8 cellular contexts compared by ENCODE assay signal in the genomic region with DNA sequence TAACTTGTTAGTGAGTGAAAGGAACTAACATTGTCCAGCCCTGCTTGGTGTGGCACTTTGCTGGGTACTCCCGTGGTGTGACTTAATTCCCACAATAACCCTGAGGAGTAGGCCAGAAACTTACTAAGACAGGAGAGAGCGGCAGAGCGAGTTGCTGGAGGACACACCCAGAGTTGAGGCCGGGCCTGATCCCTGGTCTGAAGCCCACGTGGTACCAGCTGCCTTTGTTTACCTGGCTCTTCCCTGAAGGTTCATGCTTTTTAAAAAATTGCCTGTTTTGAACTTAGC. TPM values are rescaled to one million over a fixed set of nuclear protein-coding genes. Genes with fewer than 3 reads are reported as not detected.
A peak's percentile ranks its signal among the peaks of the same experiment; 100 is the strongest.
DNase-seq lines count a peak whose midpoint lies in the region; ATAC-seq and TF ChIP-seq lines count a peak whose summit lies in the region.

No MANE protein-coding gene starts in this region.

- H3K27ac ChIP-seq in AG04450 (ENCODE audit: low read depth, low read length) (no peak overlapping the region), SJSA1 (peak overlapping the region; percentile 49; the same call in 1 of the 2 replicates), epithelial cell of prostate (peak overlapping the region; percentile 71)

- ATAC-seq in GM21723 (IDR thresholded peaks at IDR 0.05; ENCODE audit: unreplicated experiment), result peak; percentile 10
- no peak for ATAC-seq in GM21526 (IDR thresholded peaks at IDR 0.05; ENCODE audit: low FRiP score, unreplicated experiment)
- ATAC-seq in GM19351 (IDR thresholded peaks at IDR 0.05; ENCODE audit: unreplicated experiment), result no peak
- no peak for ATAC-seq in GM21367 (IDR thresholded peaks at IDR 0.05; ENCODE audit: unreplicated experiment)

- H3K9me3 ChIP-seq in AG04450 (ENCODE audit: control insufficient read depth, insufficient read depth, low read length) (no peaks in the 10 kb centered on the region; the same call in 1 of the 2 replicates), SJSA1 (replicated peaks) (no peaks in the 10 kb centered on the region)

- H3K27me3 ChIP-seq in AG04450 (ENCODE audit: control insufficient read depth, insufficient read depth, low read length), result no peaks in the 10 kb centered on the region
- no peaks in the 10 kb centered on the region for H3K27me3 ChIP-seq in SJSA1 (replicated peaks)

- peaks cover 17% of the 10 kb centered on the region for H3K4me1 ChIP-seq in SJSA1 (replicated peaks)

- no peak for TF ChIP-seq CTCF in AG04450 (IDR thresholded peaks at IDR 0.05; ENCODE audit: low read depth, low read length)

- POLR2A ChIA-PET in AG04450 (lab: Yijun Ruan, JAX), result interaction anchor here (0.6 to 1.6 kb wide), 2 partner anchors 10 to 194 kb away, joined by 3 to 4 read pairs; no protein-coding TSS in a partner anchor

- peak overlapping the region; percentile 77 for H3K4me3 ChIP-seq in AG04450 (ENCODE audit: low read depth, low read length)
- peak overlapping the region; percentile 97 for H3K4me3 ChIP-seq in SJSA1

- DNase-seq in AG04450 (ENCODE audit: low read depth, low spot score), result no peak
- DNase-seq in SJSA1 (ENCODE audit: low read depth in 1 of 2, low spot score in 2 of 2), result peak in 1 of 2 experiments; percentile 25
- no peak for DNase-seq in epithelial cell of prostate (ENCODE audit: low read depth, low spot score)
- DNase-seq in myocyte (ENCODE audit: low read depth), result peak; percentile 56

- CTCF ChIA-PET in AG04450 (lab: Charles Lee), result interaction anchor here (0.8 to 5.0 kb wide), 3 partner anchors 11 to 244 kb away, joined by 3 to 36 read pairs (median 3); partner anchors contain the start of gene IFT27

- peaks cover 9% of the 10 kb centered on the region for H3K36me3 ChIP-seq in SJSA1

RNA-seq across cellular contexts. Expression of gene MPST, which starts 0.6 kb away (rescaled TPM):
- 33.3 and 42.8 TPM in 2 replicates for polyA plus RNA-seq in AG04450 (2011; rRNA removed)
- polyA minus RNA-seq in AG04450 (2011; rRNA and poly(A)+ RNA removed), result 14.5 and 16.8 TPM in 2 replicates
- total RNA-seq in SJSA1 (2014; rRNA removed; shearing (Covaris generic)), result 37.3 and 38.3 TPM in 2 replicates
- total RNA-seq in myocyte, result 71.5 and 109 TPM in 2 replicates
- polyA plus RNA-seq in myocyte (2012), result 32.2 TPM

RNA-seq across cellular contexts. Expression of gene TST, which starts 0.9 kb away (rescaled TPM):
- 26.3 and 36.7 TPM in 2 replicates for polyA plus RNA-seq in AG04450 (2011; rRNA removed)
- polyA minus RNA-seq in AG04450 (2011; rRNA and poly(A)+ RNA removed), result 16.7 and 22.2 TPM in 2 replicates
- 12.7 and 38.0 TPM in 2 replicates for total RNA-seq in SJSA1 (2014; rRNA removed; shearing (Covaris generic))
- 31.9 and 32.2 TPM in 2 replicates for total RNA-seq in myocyte
- 13.3 TPM for polyA plus RNA-seq in myocyte (2012)

RNA-seq across cellular contexts. Expression of gene KCTD17, which starts 31.4 kb away (rescaled TPM):
- 20.7 and 26.5 TPM in 2 replicates for polyA plus RNA-seq in AG04450 (2011; rRNA removed)
- 31.0 and 40.1 TPM in 2 replicates for polyA minus RNA-seq in AG04450 (2011; rRNA and poly(A)+ RNA removed)
- total RNA-seq in SJSA1 (2014; rRNA removed; shearing (Covaris generic)), result 29.5 TPM in 2 replicates
- 10.7 and 11.0 TPM in 2 replicates for total RNA-seq in myocyte
- 32.2 TPM for polyA plus RNA-seq in myocyte (2012)
